In the genomic region with DNA sequence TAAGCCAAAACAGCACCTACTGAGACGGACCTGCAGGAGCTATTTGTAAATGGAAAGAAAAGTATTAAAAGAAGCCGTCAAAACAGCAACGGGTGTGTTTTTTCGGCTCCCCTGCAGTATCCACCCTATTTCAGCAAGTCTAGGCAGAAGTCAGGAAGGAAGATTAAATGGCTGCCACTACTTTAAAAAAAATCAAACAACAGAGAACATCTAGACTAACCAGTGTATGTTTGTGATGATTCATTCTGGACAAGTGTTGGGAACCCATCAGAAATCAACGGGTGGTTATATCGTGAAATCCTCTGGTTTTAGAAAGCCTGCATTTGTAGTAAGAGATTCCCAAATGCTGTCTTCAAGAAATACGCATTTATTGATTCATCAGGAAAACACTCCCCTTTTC, we compare ENCODE assay signal across 16 cellular contexts. TPM values are rescaled to one million over a fixed set of nuclear protein-coding genes. Genes with fewer than 3 reads are reported as not detected.
A peak's percentile ranks its signal among the peaks of the same experiment; 100 is the strongest.
DNase-seq lines count a peak whose midpoint lies in the region; ATAC-seq, FAIRE-seq and TF ChIP-seq lines count a peak whose summit lies in the region.
"Had no signal": no experiment of that assay in that cellular context is flagged by ENCODE, and none has a peak within 500 bp of the region (broad histone marks: within the 10 kb centered on the region; RNA-seq: fewer than 3 reads in every experiment).

No MANE protein-coding gene starts in this region.

- H3K27me3 Mint-ChIP-seq in activated naive CD8-positive, alpha-beta T cell treated with anti-CD3 and anti-CD28 coated beads, Interleukin-2, amount 50 U/mL, for 24 hours = no peaks in the 10 kb centered on the region
- H3K27me3 Mint-ChIP-seq in activated naive CD8-positive, alpha-beta T cell treated with anti-CD3 and anti-CD28 coated beads for 36 hours = no peaks in the 10 kb centered on the region

- TF ChIP-seq CTCF in fibroblast of mammary gland (conservative IDR thresholded peaks at IDR 0.05; ENCODE audit: control insufficient read depth, insufficient read depth, low read depth, low read length) (no peak), GM10266 (IDR thresholded peaks at IDR 0.05; ENCODE audit: control insufficient read depth, insufficient read depth, low read depth, missing control alignments) (no peak)

- no peak overlapping the region for H3K4me3 ChIP-seq in fibroblast of mammary gland (ENCODE audit: control insufficient read depth, low read depth, low read length)
- H3K4me3 ChIP-seq: esophagus muscularis mucosa, sigmoid colon, upper lobe of right lung had no signal

- H3K9me3 Mint-ChIP-seq in activated naive CD8-positive, alpha-beta T cell treated with anti-CD3 and anti-CD28 coated beads, Interleukin-2, amount 50 U/mL, for 24 hours = peaks cover 3% of the 10 kb centered on the region
- peaks cover 2% of the 10 kb centered on the region for H3K9me3 Mint-ChIP-seq in activated naive CD8-positive, alpha-beta T cell treated with anti-CD3 and anti-CD28 coated beads for 36 hours

- no peak for DNase-seq in activated naive CD8-positive, alpha-beta T cell treated with anti-CD3 and anti-CD28 coated beads, Interleukin-2, amount 50 U/mL, for 24 hours
- DNase-seq in activated naive CD8-positive, alpha-beta T cell treated with anti-CD3 and anti-CD28 coated beads for 36 hours = no peak
- DNase-seq in fibroblast of mammary gland (ENCODE audit: low read depth) (peak; percentile 97), urothelium cell line (ENCODE audit: low spot score) (peak; percentile 17), GM10266 (ENCODE audit: extremely low spot score) (no peak), EL (no peak)
- DNase-seq: caudate nucleus, NCI-H510A, SHP77, sigmoid colon, upper lobe of right lung had no signal

- H3K27ac Mint-ChIP-seq in activated naive CD8-positive, alpha-beta T cell treated with anti-CD3 and anti-CD28 coated beads, Interleukin-2, amount 50 U/mL, for 24 hours = peak overlapping the region; percentile 62
- H3K27ac Mint-ChIP-seq in activated naive CD8-positive, alpha-beta T cell treated with anti-CD3 and anti-CD28 coated beads for 36 hours = no peak overlapping the region

- peaks cover 12% of the 10 kb centered on the region for H3K36me3 Mint-ChIP-seq in activated naive CD8-positive, alpha-beta T cell treated with anti-CD3 and anti-CD28 coated beads, Interleukin-2, amount 50 U/mL, for 24 hours (ENCODE audit: low read depth)
- H3K36me3 Mint-ChIP-seq in activated naive CD8-positive, alpha-beta T cell treated with anti-CD3 and anti-CD28 coated beads for 36 hours = peaks cover 15% of the 10 kb centered on the region

- no peak overlapping the region for H3K4me3 Mint-ChIP-seq in activated naive CD8-positive, alpha-beta T cell treated with anti-CD3 and anti-CD28 coated beads, Interleukin-2, amount 50 U/mL, for 24 hours
- H3K4me3 Mint-ChIP-seq in activated naive CD8-positive, alpha-beta T cell treated with anti-CD3 and anti-CD28 coated beads for 36 hours = no peak overlapping the region

- ATAC-seq in activated naive CD8-positive, alpha-beta T cell treated with anti-CD3 and anti-CD28 coated beads, Interleukin-2, amount 50 U/mL, for 24 hours = no peak
- 0 out of 3 replicates have a peak, but pooled peaks have one; percentile 3 for ATAC-seq in SK-N-SH treated with all-trans-retinoic acid at 6 μM for 48 hours
- ATAC-seq in GM18511 (IDR thresholded peaks at IDR 0.05; ENCODE audit: unreplicated experiment) = no peak
- ATAC-seq: activated CD4-positive, CD25-positive, alpha-beta regulatory T cell treated with anti-CD3 and anti-CD28 coated beads, Interleukin-2, amount 50 U/mL, for 24 hours; upper lobe of right lung had no signal

- peaks cover 61% of the 10 kb centered on the region for H3K4me1 Mint-ChIP-seq in activated naive CD8-positive, alpha-beta T cell treated with anti-CD3 and anti-CD28 coated beads, Interleukin-2, amount 50 U/mL, for 24 hours
- peaks cover 42% of the 10 kb centered on the region for H3K4me1 Mint-ChIP-seq in activated naive CD8-positive, alpha-beta T cell treated with anti-CD3 and anti-CD28 coated beads for 36 hours

- FAIRE-seq in urothelium cell line (lab: Jason Lieb, UNC) = no peak
- FAIRE-seq: G401.6 had no signal

TF ChIP-seq in SK-N-SH treated with all-trans-retinoic acid at 6 μM for 48 hours, 23 proteins besides CTCF, POLR2A, EP300 and RAD21:
- TF ChIP-seq PPARA (CRISPR knock-in tag; IDR thresholded peaks at IDR 0.05; ENCODE audit: borderline replicate concordance) (no peak), BACH2 (CRISPR knock-in tag; IDR thresholded peaks at IDR 0.05; ENCODE audit: borderline replicate concordance) (no peak), ZFP3 (CRISPR knock-in tag; IDR thresholded peaks at IDR 0.05) (no peak), ZNF70 (CRISPR knock-in tag; IDR thresholded peaks at IDR 0.05) (no peak), ISL1 (CRISPR knock-in tag; IDR thresholded peaks at IDR 0.05) (no peak), ZFP30 (CRISPR knock-in tag; IDR thresholded peaks at IDR 0.05) (no peak), ZNF565 (CRISPR knock-in tag; conservative IDR thresholded peaks at IDR 0.05; ENCODE audit: low read depth) (no peak), ZC3H10 (CRISPR knock-in tag; IDR thresholded peaks at IDR 0.05) (no peak; the same call in 1 of the 2 replicates), ZNF8 (CRISPR knock-in tag; IDR thresholded peaks at IDR 0.05) (no peak), OSR1 (CRISPR knock-in tag; IDR thresholded peaks at IDR 0.05) (no peak), TCF4 (CRISPR knock-in tag; IDR thresholded peaks at IDR 0.05; ENCODE audit: borderline replicate concordance) (no peak), GLIS3 (CRISPR knock-in tag; IDR thresholded peaks at IDR 0.05) (no peak), TOX (CRISPR knock-in tag; IDR thresholded peaks at IDR 0.05; ENCODE audit: borderline replicate concordance) (no peak), CSDC2 (CRISPR knock-in tag; IDR thresholded peaks at IDR 0.05) (no peak), ARNTL (CRISPR knock-in tag; IDR thresholded peaks at IDR 0.05; ENCODE audit: borderline replicate concordance, low read depth) (no peak), RARB (CRISPR knock-in tag; IDR thresholded peaks at IDR 0.05) (no peak)
- TF ChIP-seq, protein P1, sequence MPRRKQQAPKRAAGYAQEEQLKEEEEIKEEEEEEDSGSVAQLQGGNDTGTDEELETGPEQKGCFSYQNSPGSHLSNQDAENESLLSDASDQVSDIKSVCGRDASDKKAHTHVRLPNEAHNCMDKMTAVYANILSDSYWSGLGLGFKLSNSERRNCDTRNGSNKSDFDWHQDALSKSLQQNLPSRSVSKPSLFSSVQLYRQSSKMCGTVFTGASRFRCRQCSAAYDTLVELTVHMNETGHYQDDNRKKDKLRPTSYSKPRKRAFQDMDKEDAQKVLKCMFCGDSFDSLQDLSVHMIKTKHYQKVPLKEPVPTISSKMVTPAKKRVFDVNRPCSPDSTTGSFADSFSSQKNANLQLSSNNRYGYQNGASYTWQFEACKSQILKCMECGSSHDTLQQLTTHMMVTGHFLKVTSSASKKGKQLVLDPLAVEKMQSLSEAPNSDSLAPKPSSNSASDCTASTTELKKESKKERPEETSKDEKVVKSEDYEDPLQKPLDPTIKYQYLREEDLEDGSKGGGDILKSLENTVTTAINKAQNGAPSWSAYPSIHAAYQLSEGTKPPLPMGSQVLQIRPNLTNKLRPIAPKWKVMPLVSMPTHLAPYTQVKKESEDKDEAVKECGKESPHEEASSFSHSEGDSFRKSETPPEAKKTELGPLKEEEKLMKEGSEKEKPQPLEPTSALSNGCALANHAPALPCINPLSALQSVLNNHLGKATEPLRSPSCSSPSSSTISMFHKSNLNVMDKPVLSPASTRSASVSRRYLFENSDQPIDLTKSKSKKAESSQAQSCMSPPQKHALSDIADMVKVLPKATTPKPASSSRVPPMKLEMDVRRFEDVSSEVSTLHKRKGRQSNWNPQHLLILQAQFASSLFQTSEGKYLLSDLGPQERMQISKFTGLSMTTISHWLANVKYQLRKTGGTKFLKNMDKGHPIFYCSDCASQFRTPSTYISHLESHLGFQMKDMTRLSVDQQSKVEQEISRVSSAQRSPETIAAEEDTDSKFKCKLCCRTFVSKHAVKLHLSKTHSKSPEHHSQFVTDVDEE (CRISPR knock-in tag; IDR thresholded peaks at IDR 0.05) = no peak

RNA-seq across cellular contexts. Expression of a gene that starts 9.0 kb away (rescaled TPM):
- 10 to 100 TPM; 82.0 to 83.4 TPM for total RNA-seq in activated naive CD8-positive, alpha-beta T cell treated with anti-CD3 and anti-CD28 coated beads for 36 hours

Comparison
In these comparisons a context has a peak if more than half of its experiments do, and no peak if none do; other contexts are left out.
1. DNase-seq: peak in fibroblast of mammary gland (single experiment) and urothelium cell line (single experiment); none in activated naive CD8-positive, alpha-beta T cell treated with anti-CD3 and anti-CD28 coated beads, Interleukin-2, amount 50 U/mL, for 24 hours (single experiment), activated naive CD8-positive, alpha-beta T cell treated with anti-CD3 and anti-CD28 coated beads for 36 hours (single experiment), GM10266 (single experiment) and EL (single experiment).